20 cellular contexts compared by ENCODE assay signal in the genomic region with DNA sequence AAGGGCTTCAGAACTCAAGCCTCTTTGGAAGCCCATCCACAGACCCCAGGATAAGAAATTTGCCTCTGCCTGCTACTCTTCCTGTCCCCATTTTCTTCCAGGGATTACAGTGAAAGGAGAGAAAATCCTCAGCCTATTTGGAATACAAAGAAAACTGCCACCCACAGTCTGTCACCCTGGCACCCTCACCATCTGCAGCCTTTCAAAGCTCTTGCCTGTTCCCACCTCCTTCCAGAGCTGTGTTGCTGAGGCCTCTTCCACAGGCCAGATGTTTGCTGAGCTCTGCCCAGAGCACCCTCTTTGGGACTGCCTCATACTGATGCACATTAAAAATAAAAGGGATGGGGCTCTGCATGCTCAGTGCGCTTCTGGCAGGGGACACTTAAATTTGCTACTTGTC. TPM values are rescaled to one million over a fixed set of nuclear protein-coding genes. Genes with fewer than 3 reads are reported as not detected.
"Had no signal": no experiment of that assay in that cellular context is flagged by ENCODE, and none has a peak within 500 bp of the region (broad histone marks: within the 10 kb centered on the region; RNA-seq: fewer than 3 reads in every experiment).

No MANE protein-coding gene starts in this region.

- H3K4me1 ChIP-seq: testis, tibial nerve, upper lobe of right lung, vagina had no signal

- H3K4me3 ChIP-seq: hepatocyte, testis, tibial nerve, upper lobe of right lung, vagina had no signal

- H3K9me3 ChIP-seq: testis, tibial nerve, upper lobe of right lung, vagina had no signal

- H3K79me2 ChIP-seq: hepatocyte had no signal

- ATAC-seq: left colon; naive thymus-derived CD4-positive, alpha-beta T cell; right cardiac atrium had no signal

- H3K27me3 ChIP-seq: hepatocyte, testis, tibial nerve, upper lobe of right lung, vagina had no signal

- H2AFZ ChIP-seq: hepatocyte had no signal

- DNase-seq: dermis blood vessel endothelial cell; effector CD4-positive, alpha-beta T cell; foreskin melanocyte; left colon; naive thymus-derived CD4-positive, alpha-beta T cell; nephron progenitor cell; right cardiac atrium; small intestine; stimulated activated CD4-positive, alpha-beta T cell treated with anti-CD3 and anti-CD28 coated beads, Interleukin-12 subunit alpha, Interleukin-12 subunit beta, amount 100 ng/mL, for 4 hours; stimulated activated naive CD4-positive, alpha-beta T cell treated with Interleukin-2 at 50 U/mL for 16 hours; testis; upper lobe of right lung had no signal

- H3K4me2 ChIP-seq: hepatocyte had no signal

- H3K36me3 ChIP-seq: tibial nerve, upper lobe of right lung, vagina had no signal

- H3K27ac ChIP-seq: hepatocyte, testis, tibial nerve, upper lobe of right lung, vagina had no signal

RNA-seq across cellular contexts. Expression of a gene that starts 35.9 kb away (rescaled TPM):
- total RNA-seq: hepatocyte, left colon, liver, lung microvascular endothelial cell, mesenteric fat pad, osteocyte, right cardiac atrium, upper lobe of right lung, vagina had no signal
- polyA plus RNA-seq: esophagus; hepatocyte; liver; naive thymus-derived CD4-positive, alpha-beta T cell; right cardiac atrium; small intestine had no signal
